26 cellular contexts compared by ENCODE assay signal in genomic region chrX:68671221-68671620, GRCh38. TPM values are rescaled to one million over a fixed set of nuclear protein-coding genes. Genes with fewer than 3 reads are reported as not detected.
"Had no signal": no experiment of that assay in that cellular context is flagged by ENCODE, and none has a peak within 500 bp of the region (broad histone marks: within the 10 kb centered on the region; RNA-seq: fewer than 3 reads in every experiment).

No MANE protein-coding gene starts in this region.

- H3K4me3 ChIP-seq: colonic mucosa, sigmoid colon, smooth muscle cell, thyroid gland had no signal

- H3K36me3 Mint-ChIP-seq: activated naive CD8-positive, alpha-beta T cell; memory B cell; naive thymus-derived CD4-positive, alpha-beta T cell; stimulated activated memory B cell treated with anti-CD40 and anti-IgM and Interleukin-4, amounts not matched to agents 10 μg/mL and 1 μg/mL and 100 μg/mL, for 72 hours; T-cell had no signal

- H3K4me3 Mint-ChIP-seq: activated B cell treated with CpG ODN at 0.5 μM for 24 hours; activated naive CD8-positive, alpha-beta T cell; activated T-cell treated with anti-CD3 and anti-CD28 coated beads, Interleukin-2, amount 50 U/mL, for 72 hours; memory B cell; naive thymus-derived CD4-positive, alpha-beta T cell; stimulated activated memory B cell treated with anti-CD40 and anti-IgM and Interleukin-4, amounts not matched to agents 10 μg/mL and 1 μg/mL and 100 μg/mL, for 72 hours; stimulated activated naive CD8-positive, alpha-beta T cell treated with anti-CD3 and anti-CD28 coated beads, Interleukin-15, amount 100 ng/mL, for 72 hours; T-cell; T-helper 2 cell treated with Interferon-gamma antibody and Interleukin-4, amounts not matched to agents 5 μg/mL and 100 μg/mL, for 36 hours had no signal

- H3K27me3 ChIP-seq: colonic mucosa, foreskin keratinocyte, sigmoid colon, thyroid gland had no signal

- H3K9me3 ChIP-seq: colonic mucosa, sigmoid colon, thyroid gland had no signal

- H3K36me3 ChIP-seq: colonic mucosa, sigmoid colon, thyroid gland had no signal

- H3K4me1 ChIP-seq: colonic mucosa, foreskin keratinocyte, sigmoid colon had no signal

- H3K9me3 Mint-ChIP-seq: activated B cell treated with CpG ODN at 0.5 μM for 24 hours; activated T-cell treated with anti-CD3 and anti-CD28 coated beads, Interleukin-2, amount 50 U/mL, for 72 hours; memory B cell; stimulated activated memory B cell treated with anti-CD40 and anti-IgM and Interleukin-4, amounts not matched to agents 10 μg/mL and 1 μg/mL and 100 μg/mL, for 72 hours; stimulated activated naive CD8-positive, alpha-beta T cell treated with anti-CD3 and anti-CD28 coated beads, Interleukin-15, amount 100 ng/mL, for 72 hours; T-cell; T-helper 2 cell treated with Interferon-gamma antibody and Interleukin-4, amounts not matched to agents 5 μg/mL and 100 μg/mL, for 36 hours had no signal

- H3K27ac Mint-ChIP-seq: activated B cell treated with CpG ODN at 0.5 μM for 24 hours; activated naive CD8-positive, alpha-beta T cell; memory B cell; naive thymus-derived CD4-positive, alpha-beta T cell; stimulated activated memory B cell treated with anti-CD40 and anti-IgM and Interleukin-4, amounts not matched to agents 10 μg/mL and 1 μg/mL and 100 μg/mL, for 72 hours; stimulated activated naive CD8-positive, alpha-beta T cell treated with anti-CD3 and anti-CD28 coated beads, Interleukin-15, amount 100 ng/mL, for 72 hours; T-cell; T-helper 2 cell treated with Interferon-gamma antibody and Interleukin-4, amounts not matched to agents 5 μg/mL and 100 μg/mL, for 36 hours had no signal

- DNase-seq: activated B cell treated with CpG ODN at 0.5 μM for 24 hours; activated naive CD4-positive, alpha-beta T cell; activated T-cell treated with anti-CD3 and anti-CD28 coated beads for 4 hours; activated T-cell treated with anti-CD3 and anti-CD28 coated beads, Interleukin-2, amount 50 U/mL, for 72 hours; anterior cingulate cortex; cerebellar nuclear complex; colonic mucosa; foreskin keratinocyte; midbrain; naive thymus-derived CD4-positive, alpha-beta T cell; posterior cingulate gyrus; sigmoid colon; stimulated activated CD4-positive, alpha-beta T cell treated with anti-CD3 and anti-CD28 coated beads, Interleukin-1b, Interleukin-23, amount 100 ng/mL, for 48 hours; stimulated activated CD4-positive, alpha-beta T cell treated with anti-CD3 and anti-CD28 coated beads, Interleukin-4, amount 100 ng/mL, for 4 hours; stimulated activated CD8-positive, alpha-beta memory T cell treated with anti-CD3 and anti-CD28 coated beads, Interleukin-4, amount 100 ng/mL, for 48 hours; stimulated activated naive CD8-positive, alpha-beta T cell treated with anti-CD3 and anti-CD28 coated beads, Interleukin-15, amount 100 ng/mL, for 72 hours; substantia nigra; T-cell; thyroid gland had no signal

- H3K4me1 Mint-ChIP-seq: activated B cell treated with CpG ODN at 0.5 μM for 24 hours; memory B cell; naive thymus-derived CD4-positive, alpha-beta T cell; stimulated activated memory B cell treated with anti-CD40 and anti-IgM and Interleukin-4, amounts not matched to agents 10 μg/mL and 1 μg/mL and 100 μg/mL, for 72 hours; stimulated activated naive CD8-positive, alpha-beta T cell treated with anti-CD3 and anti-CD28 coated beads, Interleukin-15, amount 100 ng/mL, for 72 hours; T-cell had no signal

- H3K27ac ChIP-seq: colonic mucosa, foreskin keratinocyte, thyroid gland had no signal

- H3K27me3 Mint-ChIP-seq: activated B cell treated with CpG ODN at 0.5 μM for 24 hours; activated naive CD8-positive, alpha-beta T cell; stimulated activated naive CD8-positive, alpha-beta T cell treated with anti-CD3 and anti-CD28 coated beads, Interleukin-15, amount 100 ng/mL, for 72 hours had no signal

- ATAC-seq: activated T-cell treated with anti-CD3 and anti-CD28 coated beads, Interleukin-2, amount 50 U/mL, for 72 hours; esophagus mucosa; foreskin keratinocyte; naive thymus-derived CD4-positive, alpha-beta T cell; stimulated activated memory B cell treated with anti-CD40 and anti-IgM and Interleukin-4, amounts not matched to agents 10 μg/mL and 1 μg/mL and 100 μg/mL, for 72 hours; stimulated activated naive CD8-positive, alpha-beta T cell treated with anti-CD3 and anti-CD28 coated beads, Interleukin-15, amount 100 ng/mL, for 72 hours; T-cell had no signal

RNA-seq across cellular contexts. Expression of gene STARD8, which starts 23.8 kb away (rescaled TPM):
- total RNA-seq: bronchial epithelial cell had no signal
